Comparison of ENCODE assay signal across 19 cellular contexts in the genomic region with DNA sequence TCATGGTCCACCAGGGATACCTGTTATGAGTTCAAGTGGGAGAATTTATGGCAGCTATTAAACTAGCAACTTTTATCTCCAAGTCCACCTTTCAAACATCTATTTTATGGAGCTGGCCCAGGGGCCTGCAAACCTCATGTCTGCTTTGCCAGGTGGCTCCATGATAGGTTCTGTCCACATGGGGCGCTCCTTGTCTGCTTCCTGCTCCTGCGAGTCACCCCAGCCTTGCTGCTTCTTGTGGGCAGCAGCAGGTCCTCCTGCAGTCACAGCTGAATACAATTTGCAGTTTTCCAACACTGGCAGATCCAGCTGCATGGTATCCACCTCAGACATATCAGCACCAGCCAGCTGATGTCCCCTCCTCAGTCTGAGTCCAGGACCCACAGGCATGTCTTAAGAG. TPM values are rescaled to one million over a fixed set of nuclear protein-coding genes. Genes with fewer than 3 reads are reported as not detected.
DNase-seq lines count a peak whose midpoint lies in the region; ATAC-seq, FAIRE-seq and TF ChIP-seq lines count a peak whose summit lies in the region.
"Had no signal": no experiment of that assay in that cellular context is flagged by ENCODE, and none has a peak within 500 bp of the region (broad histone marks: within the 10 kb centered on the region; RNA-seq: fewer than 3 reads in every experiment).

No MANE protein-coding gene starts in this region.

- in situ Hi-C loops in K562 (cut with MboI), result no loop called here

- no peak overlapping the region for H2BK5ac ChIP-seq in mesenchymal stem cell (ENCODE audit: low read depth, low read length, poor library complexity, severe bottlenecking)

- 0% methylated on average over 2 of the region's 2 CpGs for WGBS in K562 (ENCODE audit: insufficient coverage, low coverage, missing lambda C conversion rate)
- 40% methylated on average over 2 of the region's 2 CpGs for WGBS in mesenchymal stem cell

- H4K20me1 ChIP-seq in K562 (replicated peaks; ENCODE audit: control insufficient read depth, insufficient read depth, low read length), result no peaks in the 10 kb centered on the region

- H2AK5ac ChIP-seq in mesenchymal stem cell (ENCODE audit: low read length, severe bottlenecking), result no peak overlapping the region

- DNase-seq in activated CD4-positive, alpha-beta memory T cell treated with anti-CD3 and anti-CD28 coated beads for 36 hours, result peak; percentile 21
- no peak for DNase-seq in activated CD4-positive, alpha-beta memory T cell treated with anti-CD3 and anti-CD28 coated beads, Interleukin-2, amount 10 ng/mL, durations not matched to agents 7 days and 5 days
- peak in 1 of 4 experiments; percentile 29 for DNase-seq in K562 (ENCODE audit: extremely low read depth in 1 of 4, low spot score in 3 of 4)
- no peak for DNase-seq in mesenchymal stem cell
- DNase-seq in effector CD8-positive, alpha-beta T cell (lab: John Stamatoyannopoulos, UW), result no peak
- DNase-seq: activated T-cell treated with anti-CD3 and anti-CD28 coated beads for 4 hours, hypothalamus, left ventricle myocardium inferior, NCI-H187 treated with DMSO at 0.1 percent for 48 hours, NCI-H524 treated with DMSO at 0.1 percent for 48 hours, T-helper 17 cell had no signal

- peak; percentile 44 for TF ChIP-seq RAD21 in Ishikawa (IDR thresholded peaks at IDR 0.05; ENCODE audit: low read depth)
- TF ChIP-seq RAD21 in K562 (CRISPR knock-in tag; conservative IDR thresholded peaks at IDR 0.05 in 1 of 2, IDR thresholded peaks at IDR 0.05 in 1 of 2), result no peak

- no peak overlapping the region for H2BK15ac ChIP-seq in mesenchymal stem cell (ENCODE audit: low read depth, poor library complexity, severe bottlenecking)

- POLR2A ChIA-PET in activated CD4-positive, alpha-beta memory T cell treated with anti-CD3 and anti-CD28 coated beads for 36 hours (lab: Charles Lee), result no interaction called here
- POLR2A ChIA-PET in activated CD4-positive, alpha-beta memory T cell treated with anti-CD3 and anti-CD28 coated beads, Interleukin-2, amount 10 ng/mL, durations not matched to agents 7 days and 5 days (lab: Charles Lee), result no interaction called here
- POLR2A ChIA-PET in K562 (lab: Yijun Ruan, JAX), result interaction anchor here (0.6 kb wide), 1 partner anchor 13 kb away, joined by 4 read pairs; no protein-coding TSS in a partner anchor

- TF ChIP-seq EP300 in Ishikawa (IDR thresholded peaks at IDR 0.05; ENCODE audit: borderline replicate concordance) (no peak), K562 (IDR thresholded peaks at IDR 0.05; ENCODE audit: low read length) (no peak)

- no peaks in the 10 kb centered on the region for H3K36me3 Mint-ChIP-seq in activated CD4-positive, alpha-beta memory T cell treated with anti-CD3 and anti-CD28 coated beads for 36 hours
- no peaks in the 10 kb centered on the region for H3K36me3 Mint-ChIP-seq in activated CD4-positive, alpha-beta memory T cell treated with anti-CD3 and anti-CD28 coated beads, Interleukin-2, amount 10 ng/mL, durations not matched to agents 7 days and 5 days (ENCODE audit: low read depth)
- H3K36me3 Mint-ChIP-seq: activated naive CD4-positive, alpha-beta T cell treated with anti-CD3 and anti-CD28 coated beads, Interleukin-2, amount 50 U/mL, for 24 hours had no signal

- H3K36me3 ChIP-seq in K562 (ENCODE audit: control insufficient read depth, insufficient read depth, low read length) (no peaks in the 10 kb centered on the region), mesenchymal stem cell (ENCODE audit: control insufficient read depth in 1 of 2, insufficient read depth in 2 of 2, low read depth in 1 of 2, low read length in 2 of 2) (no peaks in the 10 kb centered on the region)
- H3K36me3 ChIP-seq: prostate gland had no signal

- no TSS peak for BruUV-seq in K562 (replicated peaks; lab: Mats Ljungman, UMichigan)

- H3K4me2 ChIP-seq in K562 (ENCODE audit: insufficient read depth, low read length), result no peak overlapping the region
- no peak overlapping the region for H3K4me2 ChIP-seq in mesenchymal stem cell (ENCODE audit: low read length, poor library complexity, severe bottlenecking)

- H3K4me3 Mint-ChIP-seq in activated CD4-positive, alpha-beta memory T cell treated with anti-CD3 and anti-CD28 coated beads for 36 hours, result no peak overlapping the region
- no peak overlapping the region for H3K4me3 Mint-ChIP-seq in activated CD4-positive, alpha-beta memory T cell treated with anti-CD3 and anti-CD28 coated beads, Interleukin-2, amount 10 ng/mL, durations not matched to agents 7 days and 5 days
- H3K4me3 Mint-ChIP-seq: activated naive CD4-positive, alpha-beta T cell treated with anti-CD3 and anti-CD28 coated beads, Interleukin-2, amount 50 U/mL, for 24 hours; T-helper 17 cell had no signal

- H3K23ac ChIP-seq in mesenchymal stem cell (ENCODE audit: low read length in 2 of 2), result no peak overlapping the region

- peak; percentile 77 for ATAC-seq in K562
- no peak for ATAC-seq in HG03457 (IDR thresholded peaks at IDR 0.05; ENCODE audit: unreplicated experiment)
- ATAC-seq in GM18858 (IDR thresholded peaks at IDR 0.05; ENCODE audit: unreplicated experiment), result no peak
- ATAC-seq: T-helper 17 cell had no signal

- no peak overlapping the region for H2BK120ac ChIP-seq in mesenchymal stem cell (ENCODE audit: low read depth, low read length)

- no peaks in the 10 kb centered on the region for H3K9me1 ChIP-seq in K562 (ENCODE audit: control insufficient read depth, insufficient read depth, low read length)

- H3K4ac ChIP-seq in mesenchymal stem cell (ENCODE audit: low read depth in 1 of 2, low read length in 2 of 2), result no peak overlapping the region

- H2BK12ac ChIP-seq in mesenchymal stem cell (ENCODE audit: low read length in 2 of 2), result no peak overlapping the region

- peaks cover 11 to 13% of the 10 kb centered on the region in 2 experiments for H3K27me3 ChIP-seq in K562 (ENCODE audit: control insufficient read depth in 2 of 2, insufficient read depth in 2 of 2, low read length in 2 of 2)
- H3K27me3 ChIP-seq in mesenchymal stem cell (ENCODE audit: control insufficient read depth in 1 of 2, insufficient read depth in 1 of 2, low read length in 2 of 2), result peaks cover 14 to 34% of the 10 kb centered on the region in 2 experiments

- TF ChIP-seq POLR2A in K562 (conservative IDR thresholded peaks at IDR 0.05), result no peak

- H3K9ac ChIP-seq in K562 (ENCODE audit: insufficient read depth in 1 of 2, low read depth in 2 of 2, low read length in 2 of 2) (no peak overlapping the region), mesenchymal stem cell (ENCODE audit: low read length) (no peak overlapping the region)

- H3K27ac ChIP-seq in K562 (ENCODE audit: extremely low read depth, low read depth, low read length) (no peak overlapping the region), mesenchymal stem cell (ENCODE audit: low read length, poor library complexity, severe bottlenecking) (no peak overlapping the region)
- H3K27ac ChIP-seq: left ventricle myocardium inferior, prostate gland had no signal

- CTCF ChIA-PET in activated CD4-positive, alpha-beta memory T cell treated with anti-CD3 and anti-CD28 coated beads for 36 hours (lab: Charles Lee), result no interaction called here
- CTCF ChIA-PET in activated CD4-positive, alpha-beta memory T cell treated with anti-CD3 and anti-CD28 coated beads, Interleukin-2, amount 10 ng/mL, durations not matched to agents 7 days and 5 days (lab: Charles Lee), result no interaction called here
- CTCF ChIA-PET in K562 (lab: Yijun Ruan, JAX; ENCODE audit: low intra/inter-chr PET ratio), result no interaction called here

- H3K14ac ChIP-seq in mesenchymal stem cell (ENCODE audit: low read length in 2 of 2), result no peak overlapping the region

- 0 out of 2 replicates have a peak, but pooled peaks cover 1% of the 10 kb centered on the region for H3K9me3 ChIP-seq in K562 (replicated peaks; ENCODE audit: control insufficient read depth, insufficient read depth, low read depth, low read length)
- H3K9me3 ChIP-seq in mesenchymal stem cell (ENCODE audit: control insufficient read depth, low read length), result no peaks in the 10 kb centered on the region
- H3K9me3 ChIP-seq: left ventricle myocardium inferior, prostate gland had no signal

- H3K9me3 Mint-ChIP-seq in activated CD4-positive, alpha-beta memory T cell treated with anti-CD3 and anti-CD28 coated beads for 36 hours, result no peaks in the 10 kb centered on the region
- H3K9me3 Mint-ChIP-seq in activated CD4-positive, alpha-beta memory T cell treated with anti-CD3 and anti-CD28 coated beads, Interleukin-2, amount 10 ng/mL, durations not matched to agents 7 days and 5 days, result no peaks in the 10 kb centered on the region
- H3K9me3 Mint-ChIP-seq: activated naive CD4-positive, alpha-beta T cell treated with anti-CD3 and anti-CD28 coated beads, Interleukin-2, amount 50 U/mL, for 24 hours had no signal

- no peak for FAIRE-seq in K562 (lab: Jason Lieb, UNC)

- no peak overlapping the region for H3K18ac ChIP-seq in mesenchymal stem cell (ENCODE audit: low read depth in 1 of 2, low read length in 2 of 2)

- H4K8ac ChIP-seq in mesenchymal stem cell (ENCODE audit: low read length), result no peak overlapping the region

- peak; percentile 38 to 43 (median 39); a peak in 4 of 6 replicates for TF ChIP-seq CTCF in K562 (IDR thresholded peaks at IDR 0.05 in 2 of 3, conservative IDR thresholded peaks at IDR 0.05 in 1 of 3; ENCODE audit: insufficient read depth in 2 of 3, low read depth in 1 of 3, low read length in 3 of 3)

- H3K4me3 ChIP-seq in K562 (no peak overlapping the region), mesenchymal stem cell (ENCODE audit: insufficient read depth in 1 of 2, low read depth in 1 of 2, low read length in 2 of 2) (no peak overlapping the region)
- H3K4me3 ChIP-seq: left ventricle myocardium inferior, prostate gland had no signal

- H4K91ac ChIP-seq in mesenchymal stem cell (ENCODE audit: low read length), result peak overlapping the region; percentile 39

- H2AFZ ChIP-seq in K562 (ENCODE audit: low read depth, low read length), result no peak overlapping the region
- peak overlapping the region; percentile 24 for H2AFZ ChIP-seq in mesenchymal stem cell (ENCODE audit: low read depth, low read length)

- no peaks in the 10 kb centered on the region for H3K4me1 Mint-ChIP-seq in activated CD4-positive, alpha-beta memory T cell treated with anti-CD3 and anti-CD28 coated beads for 36 hours (ENCODE audit: low read depth)
- H3K4me1 Mint-ChIP-seq in activated CD4-positive, alpha-beta memory T cell treated with anti-CD3 and anti-CD28 coated beads, Interleukin-2, amount 10 ng/mL, durations not matched to agents 7 days and 5 days, result no peaks in the 10 kb centered on the region
- H3K4me1 Mint-ChIP-seq: activated naive CD4-positive, alpha-beta T cell treated with anti-CD3 and anti-CD28 coated beads, Interleukin-2, amount 50 U/mL, for 24 hours had no signal

- no peaks in the 10 kb centered on the region for H3K79me1 ChIP-seq in mesenchymal stem cell (replicated peaks; ENCODE audit: low read length, poor library complexity, severe bottlenecking)

- no peaks in the 10 kb centered on the region for H3K4me1 ChIP-seq in K562 (replicated peaks in 1 of 2; ENCODE audit: control insufficient read depth in 2 of 2, insufficient read depth in 2 of 2, low read length in 2 of 2)
- no peaks in the 10 kb centered on the region for H3K4me1 ChIP-seq in mesenchymal stem cell (ENCODE audit: control insufficient read depth, insufficient read depth, low read depth, low read length)
- H3K4me1 ChIP-seq: prostate gland had no signal

- H3K27me3 Mint-ChIP-seq in activated CD4-positive, alpha-beta memory T cell treated with anti-CD3 and anti-CD28 coated beads for 36 hours, result peaks cover 9% of the 10 kb centered on the region
- peaks cover 9% of the 10 kb centered on the region for H3K27me3 Mint-ChIP-seq in activated CD4-positive, alpha-beta memory T cell treated with anti-CD3 and anti-CD28 coated beads, Interleukin-2, amount 10 ng/mL, durations not matched to agents 7 days and 5 days

- no peak overlapping the region for H3K27ac Mint-ChIP-seq in activated CD4-positive, alpha-beta memory T cell treated with anti-CD3 and anti-CD28 coated beads for 36 hours
- H3K27ac Mint-ChIP-seq in activated CD4-positive, alpha-beta memory T cell treated with anti-CD3 and anti-CD28 coated beads, Interleukin-2, amount 10 ng/mL, durations not matched to agents 7 days and 5 days, result no peak overlapping the region
- H3K27ac Mint-ChIP-seq: T-helper 17 cell had no signal

- no peaks in the 10 kb centered on the region for H3K79me2 ChIP-seq in K562 (ENCODE audit: control insufficient read depth, insufficient read depth, low read length)

- intact Hi-C loops in activated CD4-positive, alpha-beta memory T cell treated with anti-CD3 and anti-CD28 coated beads for 36 hours (cut with micrococcal nuclease), result no loop called here
- intact Hi-C loops in K562 (cut with micrococcal nuclease), result no loop called here

RNA-seq across cellular contexts. Expression of gene FRRS1L, which starts 39.6 kb away (rescaled TPM):
- total RNA-seq in activated CD4-positive, alpha-beta memory T cell treated with anti-CD3 and anti-CD28 coated beads for 36 hours, result not detected
- not detected for total RNA-seq in activated CD4-positive, alpha-beta memory T cell treated with anti-CD3 and anti-CD28 coated beads, Interleukin-2, amount 10 ng/mL, durations not matched to agents 7 days and 5 days
- total RNA-seq in K562 (2011; cell fraction: chromatin; rRNA removed; ENCODE audit: low replicate concordance), result 0.02 TPM in 1 of 2 replicates, not detected in the other
- total RNA-seq in K562 (2011; cell fraction: nucleolus; rRNA removed), result not detected in 2 replicates
- not detected in 2 replicates for total RNA-seq in K562 (2011; cell fraction: nucleoplasm; rRNA removed)
- total RNA-seq in K562 (2014; rRNA removed), result not detected in 2 replicates
- 0.03 and 0.04 TPM in 2 replicates for total RNA-seq in K562 (2014; rRNA removed; fragmentation: Illumina TruSeq; extraction: Trizol)
- total RNA-seq in K562 (2015; rRNA removed; fragmentation: Illumina TruSeq; extraction: Trizol), result 0.04 TPM in 1 of 2 replicates, not detected in the other
- not detected in 2 replicates for total RNA-seq in K562 (2021)
- 0.01 TPM in 2 replicates for polyA plus RNA-seq in K562 (2011; rRNA removed)
- not detected in 2 replicates for polyA plus RNA-seq in K562 (2011; cell fraction: cytosol; rRNA removed)
- not detected in 2 replicates for polyA plus RNA-seq in K562 (2011; cell fraction: nucleus; rRNA removed)
- polyA plus RNA-seq in K562 (2012), result 0.01 and 0.11 TPM in 2 replicates
- polyA plus RNA-seq in K562 (2014; fragmentation: Illumina TruSeq; extraction: Trizol), result 0.01 TPM in 1 of 2 replicates, not detected in the other
- under 1 TPM in 1 of 2 experiments, not detected in 1; under 0.01 TPM for polyA plus RNA-seq in K562 (2014; fragmentation: Nextera tagmentation; extraction: Ambion mirVana)
- 0.04 TPM in 1 of 2 replicates, not detected in the other for polyA plus RNA-seq in K562 (2014; rRNA removed)
- not detected in 2 replicates for polyA minus RNA-seq in K562 (2011; rRNA and poly(A)+ RNA removed)
- not detected in 2 replicates for polyA minus RNA-seq in K562 (2011; cell fraction: cytosol; rRNA and poly(A)+ RNA removed)
- not detected in 2 replicates for polyA minus RNA-seq in K562 (2011; cell fraction: nucleus; rRNA and poly(A)+ RNA removed)
- not detected for polyA plus RNA-seq in mesenchymal stem cell (2013, experiment 1 of 2)
- 0.01 TPM for polyA plus RNA-seq in mesenchymal stem cell (2013, experiment 2 of 2)
- total RNA-seq: MCF 10A, myocyte, RPMI7951, T-helper 17 cell had no signal
